ENCODE assay signal across 1 cellular context in the genomic region with DNA sequence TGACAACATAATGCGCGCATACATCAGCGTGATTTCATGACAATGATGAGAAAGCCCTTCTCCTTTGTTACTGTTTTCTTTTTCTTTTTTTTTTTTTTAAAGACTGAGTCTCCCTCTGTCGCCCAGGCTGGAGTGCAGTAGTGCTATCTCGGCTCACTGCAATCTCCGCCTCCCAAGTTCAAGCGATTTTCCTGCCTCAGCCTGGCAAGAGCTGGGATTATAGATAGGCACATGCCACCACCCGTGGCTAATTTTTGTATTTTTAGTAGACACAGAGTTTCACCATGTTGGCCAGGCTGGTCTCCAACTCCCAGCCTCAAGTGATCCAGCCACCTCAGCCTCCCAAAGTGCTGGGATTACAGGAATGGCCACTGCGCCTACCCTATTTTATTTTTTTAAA. TPM values are rescaled to one million over a fixed set of nuclear protein-coding genes. Genes with fewer than 3 reads are reported as not detected.
"Had no signal": no experiment of that assay in that cellular context is flagged by ENCODE, and none has a peak within 500 bp of the region (broad histone marks: within the 10 kb centered on the region; RNA-seq: fewer than 3 reads in every experiment).

No MANE protein-coding gene starts in this region.

RNA-seq across cellular contexts. Expression of gene TMEM119, which starts 56.7 kb away (rescaled TPM):
- total RNA-seq: foreskin keratinocyte had no signal
